In genomic region chr14:105665951-105666277, GRCh38 we compare ENCODE assay signal across 17 cellular contexts.
DNase-seq lines count a peak whose midpoint lies in the region; ATAC-seq and TF ChIP-seq lines count a peak whose summit lies in the region.
"Had no signal": no experiment of that assay in that cellular context is flagged by ENCODE, and none has a peak within 500 bp of the region (broad histone marks: within the 10 kb centered on the region; RNA-seq: fewer than 3 reads in every experiment).

No MANE protein-coding gene starts in this region.

- H3K36me3 Mint-ChIP-seq in activated naive CD8-positive, alpha-beta T cell treated with anti-CD3 and anti-CD28 coated beads, Interleukin-2, amount 10 ng/mL, durations not matched to agents 7 days and 5 days: no peaks in the 10 kb centered on the region
- H3K36me3 Mint-ChIP-seq in activated naive CD8-positive, alpha-beta T cell treated with anti-CD3 and anti-CD28 coated beads, Interleukin-2, amount 50 U/mL, for 24 hours (ENCODE audit: low read depth): no peaks in the 10 kb centered on the region
- H3K36me3 Mint-ChIP-seq in HFFc6 (ENCODE audit: low read depth): 0 out of 2 replicates have a peak, but pooled peaks cover 1% of the 10 kb centered on the region
- H3K36me3 Mint-ChIP-seq: CD14-positive monocyte; CD4-positive, alpha-beta memory T cell had no signal

- H3K9me3 Mint-ChIP-seq in activated naive CD8-positive, alpha-beta T cell treated with anti-CD3 and anti-CD28 coated beads, Interleukin-2, amount 10 ng/mL, durations not matched to agents 7 days and 5 days: peaks cover 2% of the 10 kb centered on the region
- H3K9me3 Mint-ChIP-seq in activated naive CD8-positive, alpha-beta T cell treated with anti-CD3 and anti-CD28 coated beads, Interleukin-2, amount 50 U/mL, for 24 hours: peaks cover under 1% of the 10 kb centered on the region
- peaks cover 28% of the 10 kb centered on the region for H3K9me3 Mint-ChIP-seq in HFFc6
- H3K9me3 Mint-ChIP-seq: CD14-positive monocyte had no signal

- no peak overlapping the region for H3K4me3 Mint-ChIP-seq in activated naive CD8-positive, alpha-beta T cell treated with anti-CD3 and anti-CD28 coated beads, Interleukin-2, amount 10 ng/mL, durations not matched to agents 7 days and 5 days
- no peak overlapping the region for H3K4me3 Mint-ChIP-seq in activated naive CD8-positive, alpha-beta T cell treated with anti-CD3 and anti-CD28 coated beads, Interleukin-2, amount 50 U/mL, for 24 hours
- no peak overlapping the region for H3K4me3 Mint-ChIP-seq in HFFc6
- H3K4me3 Mint-ChIP-seq: CD14-positive monocyte; CD4-positive, alpha-beta memory T cell had no signal

- TF ChIP-seq CTCF in GM10248 (IDR thresholded peaks at IDR 0.05; ENCODE audit: control extremely low read depth, extremely low read depth, low read depth, missing control alignments): no peak
- no peak for TF ChIP-seq CTCF in mucosa of descending colon (IDR thresholded peaks at IDR 0.05)
- no peak for TF ChIP-seq CTCF in upper lobe of right lung (IDR thresholded peaks at IDR 0.05)
- no peak for TF ChIP-seq CTCF in HFFc6 (IDR thresholded peaks at IDR 0.05)

- peak; percentile 10 for DNase-seq in activated naive CD8-positive, alpha-beta T cell treated with anti-CD3 and anti-CD28 coated beads, Interleukin-2, amount 10 ng/mL, durations not matched to agents 7 days and 5 days
- DNase-seq in activated naive CD8-positive, alpha-beta T cell treated with anti-CD3 and anti-CD28 coated beads, Interleukin-2, amount 50 U/mL, for 24 hours: no peak
- peak; percentile 13 for DNase-seq in GM10248 (ENCODE audit: extremely low spot score)
- no peak for DNase-seq in mucosa of descending colon
- no peak for DNase-seq in upper lobe of right lung
- no peak for DNase-seq in HFFc6
- DNase-seq: 8988T; CD4-positive, alpha-beta memory T cell; DMS153; DMS79; GDM1; GOT3; H7 had no signal

- no peak overlapping the region for H3K27ac Mint-ChIP-seq in activated naive CD8-positive, alpha-beta T cell treated with anti-CD3 and anti-CD28 coated beads, Interleukin-2, amount 10 ng/mL, durations not matched to agents 7 days and 5 days
- no peak overlapping the region for H3K27ac Mint-ChIP-seq in activated naive CD8-positive, alpha-beta T cell treated with anti-CD3 and anti-CD28 coated beads, Interleukin-2, amount 50 U/mL, for 24 hours
- H3K27ac Mint-ChIP-seq in HFFc6: no peak overlapping the region
- H3K27ac Mint-ChIP-seq: CD14-positive monocyte; CD4-positive, alpha-beta memory T cell had no signal

- H3K9me3 ChIP-seq in mucosa of descending colon: no peaks in the 10 kb centered on the region
- H3K9me3 ChIP-seq in upper lobe of right lung: no peaks in the 10 kb centered on the region

- no peak overlapping the region for H3K4me3 ChIP-seq in mucosa of descending colon
- H3K4me3 ChIP-seq in upper lobe of right lung: no peak overlapping the region
- H3K4me3 ChIP-seq: BLaER1 had no signal

- intact Hi-C loops in mucosa of descending colon (cut with DNase I, micrococcal nuclease) (no loop called here), upper lobe of right lung (cut with DNase I) (no loop called here)

- no peaks in the 10 kb centered on the region for H3K27me3 Mint-ChIP-seq in activated naive CD8-positive, alpha-beta T cell treated with anti-CD3 and anti-CD28 coated beads, Interleukin-2, amount 10 ng/mL, durations not matched to agents 7 days and 5 days
- H3K27me3 Mint-ChIP-seq in activated naive CD8-positive, alpha-beta T cell treated with anti-CD3 and anti-CD28 coated beads, Interleukin-2, amount 50 U/mL, for 24 hours: peaks cover 2% of the 10 kb centered on the region
- H3K27me3 Mint-ChIP-seq in HFFc6 (ENCODE audit: insufficient read depth): no peaks in the 10 kb centered on the region

- ATAC-seq in activated naive CD8-positive, alpha-beta T cell treated with anti-CD3 and anti-CD28 coated beads, Interleukin-2, amount 10 ng/mL, durations not matched to agents 7 days and 5 days (ENCODE audit: low read depth): no peak
- no peak for ATAC-seq in activated naive CD8-positive, alpha-beta T cell treated with anti-CD3 and anti-CD28 coated beads, Interleukin-2, amount 50 U/mL, for 24 hours
- ATAC-seq in mucosa of descending colon (peak; percentile 7), upper lobe of right lung (peak; percentile 22), HG03025 (IDR thresholded peaks at IDR 0.05; ENCODE audit: low FRiP score, unreplicated experiment) (no peak)
- ATAC-seq: HCT116 had no signal

- no peaks in the 10 kb centered on the region for H3K27me3 ChIP-seq in upper lobe of right lung
- H3K27me3 ChIP-seq: BLaER1 had no signal

- H3K27ac ChIP-seq in upper lobe of right lung: no peak overlapping the region
- H3K27ac ChIP-seq: BLaER1 had no signal

- H3K4me1 Mint-ChIP-seq in activated naive CD8-positive, alpha-beta T cell treated with anti-CD3 and anti-CD28 coated beads, Interleukin-2, amount 10 ng/mL, durations not matched to agents 7 days and 5 days: no peaks in the 10 kb centered on the region
- H3K4me1 Mint-ChIP-seq in activated naive CD8-positive, alpha-beta T cell treated with anti-CD3 and anti-CD28 coated beads, Interleukin-2, amount 50 U/mL, for 24 hours: no peaks in the 10 kb centered on the region
- H3K4me1 Mint-ChIP-seq in HFFc6 (ENCODE audit: low read depth): no peaks in the 10 kb centered on the region
- H3K4me1 Mint-ChIP-seq: CD14-positive monocyte; CD4-positive, alpha-beta memory T cell had no signal

- H3K36me3 ChIP-seq in mucosa of descending colon (ENCODE audit: low read depth) (no peaks in the 10 kb centered on the region), upper lobe of right lung (no peaks in the 10 kb centered on the region)
- H3K36me3 ChIP-seq: BLaER1 had no signal

- H3K4me1 ChIP-seq in mucosa of descending colon (ENCODE audit: low read depth): no peaks in the 10 kb centered on the region
- no peaks in the 10 kb centered on the region for H3K4me1 ChIP-seq in upper lobe of right lung

- POLR2A ChIA-PET in activated naive CD8-positive, alpha-beta T cell treated with anti-CD3 and anti-CD28 coated beads, Interleukin-2, amount 10 ng/mL, durations not matched to agents 7 days and 5 days (lab: Charles Lee): no interaction called here
- POLR2A ChIA-PET in GM10248 (lab: Yijun Ruan, JAX): no interaction called here

- CTCF ChIA-PET in GM10248 (lab: Yijun Ruan, JAX): no interaction called here

Comparison
In these comparisons a context has a peak if more than half of its experiments do, and no peak if none do; other contexts are left out.
1. DNase-seq: peak in activated naive CD8-positive, alpha-beta T cell treated with anti-CD3 and anti-CD28 coated beads, Interleukin-2, amount 10 ng/mL, durations not matched to agents 7 days and 5 days (single experiment) and GM10248 (single experiment); none in activated naive CD8-positive, alpha-beta T cell treated with anti-CD3 and anti-CD28 coated beads, Interleukin-2, amount 50 U/mL, for 24 hours (single experiment), mucosa of descending colon (0 of 3), upper lobe of right lung (single experiment) and HFFc6 (single experiment).
2. ATAC-seq: peak in mucosa of descending colon (single experiment) and upper lobe of right lung (single experiment); none in activated naive CD8-positive, alpha-beta T cell treated with anti-CD3 and anti-CD28 coated beads, Interleukin-2, amount 10 ng/mL, durations not matched to agents 7 days and 5 days (single experiment), activated naive CD8-positive, alpha-beta T cell treated with anti-CD3 and anti-CD28 coated beads, Interleukin-2, amount 50 U/mL, for 24 hours (single experiment) and HG03025 (single experiment).